In genomic region chr22:31193092-31193491, GRCh38 we compare ENCODE assay signal across 28 cellular contexts. TPM values are rescaled to one million over a fixed set of nuclear protein-coding genes. Genes with fewer than 3 reads are reported as not detected.
DNase-seq lines count a peak whose midpoint lies in the region; ATAC-seq, FAIRE-seq and TF ChIP-seq lines count a peak whose summit lies in the region.
"Had no signal": no experiment of that assay in that cellular context is flagged by ENCODE, and none has a peak within 500 bp of the region (broad histone marks: within the 10 kb centered on the region; RNA-seq: fewer than 3 reads in every experiment).

No MANE protein-coding gene starts in this region.

- H4K91ac ChIP-seq in IMR-90 (ENCODE audit: insufficient read depth, low read depth, low read length) = peak overlapping the region; percentile 65; the same call in 1 of the 2 replicates

- H3K9me3 Mint-ChIP-seq in mesothelial cell of epicardium = no peaks in the 10 kb centered on the region
- H3K9me3 Mint-ChIP-seq: activated CD4-positive, alpha-beta T cell treated with anti-CD3 and anti-CD28 coated beads, Interleukin-2, amount 10 ng/mL, durations not matched to agents 7 days and 5 days; activated naive CD4-positive, alpha-beta T cell treated with anti-CD3 and anti-CD28 coated beads, Interleukin-2, amount 50 U/mL, for 24 hours; CD8-positive, alpha-beta memory T cell; HFFc6; naive thymus-derived CD8-positive, alpha-beta T cell had no signal

- H3K4me1 ChIP-seq in IMR-90 (ENCODE audit: control insufficient read depth, insufficient read depth, low read length) = peaks cover 9% of the 10 kb centered on the region
- H3K4me1 ChIP-seq in ovary (ENCODE audit: insufficient read depth) = no peaks in the 10 kb centered on the region
- H3K4me1 ChIP-seq in heart right ventricle = no peaks in the 10 kb centered on the region
- H3K4me1 ChIP-seq: ascending aorta, vagina had no signal

- dilution Hi-C loops in IMR-90 (cut with HindIII; ENCODE audit: low sequenced_read_pairs, unreplicated experiment) = no loop called here

- H3K4me3 ChIP-seq in IMR-90 (ENCODE audit: insufficient read depth, low read depth, low read length) (no peak overlapping the region), bronchial epithelial cell (ENCODE audit: low read depth, low read length) (no peak overlapping the region), ovary (no peak overlapping the region), heart right ventricle (no peak overlapping the region)
- H3K4me3 ChIP-seq: ascending aorta, esophagus squamous epithelium, gastroesophageal sphincter, suprapubic skin, vagina had no signal

- H3K79me1 ChIP-seq in IMR-90 (ENCODE audit: low read depth in 1 of 2, low read length in 2 of 2) = peaks cover 25 to 59% of the 10 kb centered on the region in 2 experiments

- no peak overlapping the region for H3K14ac ChIP-seq in IMR-90 (replicated peaks; ENCODE audit: low read depth, low read length)

- H2AK5ac ChIP-seq in IMR-90 (ENCODE audit: low read depth, low read length) = peak overlapping the region; percentile 86; the same call in 1 of the 2 replicates

- no peak overlapping the region for H2BK15ac ChIP-seq in IMR-90 (ENCODE audit: low read depth, low read length)

- TF ChIP-seq EP300 in ovary (IDR thresholded peaks at IDR 0.05) = no peak

- H3K9me3 ChIP-seq in IMR-90 (ENCODE audit: control insufficient read depth, insufficient read depth, low read length) = no peaks in the 10 kb centered on the region
- no peaks in the 10 kb centered on the region for H3K9me3 ChIP-seq in ovary
- H3K9me3 ChIP-seq in heart right ventricle = no peaks in the 10 kb centered on the region
- H3K9me3 ChIP-seq: ascending aorta, esophagus squamous epithelium, gastroesophageal sphincter, suprapubic skin, vagina had no signal

- DNase-seq in IMR-90 (no peak), bronchial epithelial cell (ENCODE audit: low read depth) (no peak), mesothelial cell of epicardium (ENCODE audit: low spot score in 2 of 2, unreplicated experiment in 2 of 2) (no peak), superior temporal gyrus (ENCODE audit: extremely low spot score) (peak; percentile 56), ovary (no peak), heart right ventricle (no peak)
- DNase-seq: activated CD4-positive, alpha-beta T cell treated with anti-CD3 and anti-CD28 coated beads, Interleukin-2, amount 10 ng/mL, durations not matched to agents 7 days and 5 days; activated CD8-positive, alpha-beta memory T cell treated with anti-CD3 and anti-CD28 coated beads, Interleukin-2, amount 10 ng/mL, durations not matched to agents 7 days and 5 days; AML-193; CD8-positive, alpha-beta memory T cell; effector memory CD4-positive, alpha-beta T cell; esophagus squamous epithelium; HFFc6; naive thymus-derived CD8-positive, alpha-beta T cell; NCI-H1105; NCI-H2081; NCI-H446 treated with DMSO at 0.1 percent for 48 hours; NK-92 treated with Interleukin-12 subunit alpha and Interleukin-12 subunit beta, amount 100 ng/mL, for 24 hours; T-helper 2 cell had no signal

- POLR2A ChIA-PET in IMR-90 (lab: Charles Lee; ENCODE audit: unreplicated experiment) = no interaction called here

- CTCF ChIA-PET in IMR-90 (lab: Yijun Ruan, JAX) = no interaction called here

- no peak overlapping the region for H3K56ac ChIP-seq in IMR-90 (ENCODE audit: extremely low read depth, insufficient read depth, low read length)

- peak overlapping the region; percentile 65 for H3K27ac Mint-ChIP-seq in mesothelial cell of epicardium
- H3K27ac Mint-ChIP-seq: activated CD4-positive, alpha-beta T cell treated with anti-CD3 and anti-CD28 coated beads, Interleukin-2, amount 10 ng/mL, durations not matched to agents 7 days and 5 days; activated CD8-positive, alpha-beta memory T cell treated with anti-CD3 and anti-CD28 coated beads, Interleukin-2, amount 10 ng/mL, durations not matched to agents 7 days and 5 days; activated naive CD4-positive, alpha-beta T cell treated with anti-CD3 and anti-CD28 coated beads, Interleukin-2, amount 50 U/mL, for 24 hours; progenitor cell of endocrine pancreas had no signal

- in situ Hi-C loops in IMR-90 (cut with MboI; ENCODE audit: low sequenced_read_pairs) = no loop called here

- H3K36me3 ChIP-seq in IMR-90 (ENCODE audit: control insufficient read depth, insufficient read depth, low read length) (peaks cover 18% of the 10 kb centered on the region), bronchial epithelial cell (ENCODE audit: control insufficient read depth, insufficient read depth, low read length) (peaks cover 14% of the 10 kb centered on the region), ovary (no peaks in the 10 kb centered on the region), heart right ventricle (peaks cover 0 to 91% (median 39%) of the 10 kb centered on the region in 9 donors)

- H3K4ac ChIP-seq in IMR-90 (ENCODE audit: low read depth, low read length) = peak overlapping the region; percentile 58; the same call in 1 of the 2 replicates

- ATAC-seq in IMR-90 (ENCODE audit: low read depth) = peak; percentile 35; the same call in 1 of the 2 replicates
- no peak for ATAC-seq in heart right ventricle
- ATAC-seq in HG03565 (IDR thresholded peaks at IDR 0.05; ENCODE audit: unreplicated experiment) = no peak
- ATAC-seq: activated CD8-positive, alpha-beta memory T cell treated with anti-CD3 and anti-CD28 coated beads, Interleukin-2, amount 10 ng/mL, durations not matched to agents 7 days and 5 days; gastroesophageal sphincter; naive thymus-derived CD8-positive, alpha-beta T cell had no signal

- H3K27me3 ChIP-seq in IMR-90 (ENCODE audit: control insufficient read depth, insufficient read depth, low read length) (no peaks in the 10 kb centered on the region), bronchial epithelial cell (ENCODE audit: control insufficient read depth, insufficient read depth, low read length) (no peaks in the 10 kb centered on the region), ovary (no peaks in the 10 kb centered on the region), heart right ventricle (no peaks in the 10 kb centered on the region)
- H3K27me3 ChIP-seq: ascending aorta, esophagus squamous epithelium, gastroesophageal sphincter, suprapubic skin, vagina had no signal

- H3K27ac ChIP-seq in IMR-90 (ENCODE audit: insufficient read depth, low read length) = peak overlapping the region; percentile 52
- H3K27ac ChIP-seq in ovary = no peak overlapping the region
- no peak overlapping the region for H3K27ac ChIP-seq in heart right ventricle
- H3K27ac ChIP-seq: ascending aorta, esophagus squamous epithelium, gastroesophageal sphincter, suprapubic skin, vagina had no signal

- H2AK9ac ChIP-seq in IMR-90 (replicated peaks; ENCODE audit: low read depth, low read length, poor library complexity) = no peak overlapping the region

- intact Hi-C loops in IMR-90 (cut with micrococcal nuclease) (no loop called here), ovary (cut with DNase I) (no loop called here), heart right ventricle (cut with DNase I) (no loop called here)

- H2BK5ac ChIP-seq in IMR-90 (ENCODE audit: low read depth, low read length, poor library complexity, severe bottlenecking) = peak overlapping the region; percentile 22

- no peaks in the 10 kb centered on the region for H3K27me3 Mint-ChIP-seq in mesothelial cell of epicardium (ENCODE audit: low read depth)
- H3K27me3 Mint-ChIP-seq: activated CD4-positive, alpha-beta T cell treated with anti-CD3 and anti-CD28 coated beads, Interleukin-2, amount 10 ng/mL, durations not matched to agents 7 days and 5 days; activated CD8-positive, alpha-beta memory T cell treated with anti-CD3 and anti-CD28 coated beads, Interleukin-2, amount 10 ng/mL, durations not matched to agents 7 days and 5 days; activated naive CD4-positive, alpha-beta T cell treated with anti-CD3 and anti-CD28 coated beads, Interleukin-2, amount 50 U/mL, for 24 hours; CD8-positive, alpha-beta memory T cell; naive thymus-derived CD8-positive, alpha-beta T cell; progenitor cell of endocrine pancreas had no signal

- peaks cover 7% of the 10 kb centered on the region; the same call in 1 of the 2 replicates for H3K9me1 ChIP-seq in IMR-90 (ENCODE audit: insufficient read depth, low read length)

- H3K36me3 Mint-ChIP-seq in mesothelial cell of epicardium = peaks cover 19% of the 10 kb centered on the region

- peak overlapping the region; percentile 2; the same call in 1 of the 2 replicates for H3K23ac ChIP-seq in IMR-90 (ENCODE audit: low read depth, low read length)

- TF ChIP-seq POLR2A in IMR-90 (IDR thresholded peaks at IDR 0.05; ENCODE audit: low read depth, low read length) (no peak), ovary (IDR thresholded peaks at IDR 0.05) (no peak)

- no TSS peak for BruUV-seq in IMR-90 (replicated peaks; lab: Mats Ljungman, UMichigan)

- peak overlapping the region; percentile 49 for H4K5ac ChIP-seq in IMR-90 (ENCODE audit: low read depth, low read length)

- no peak for TF ChIP-seq RAD21 in IMR-90 (IDR thresholded peaks at IDR 0.05; ENCODE audit: low read length)

- peak; percentile 81 for FAIRE-seq in bronchial epithelial cell (lab: Jason Lieb, UNC)
- FAIRE-seq: RCC 7860 had no signal

- no peak overlapping the region for H2AFZ ChIP-seq in IMR-90 (replicated peaks; ENCODE audit: low read length, poor library complexity)

- H3K4me2 ChIP-seq in IMR-90 (ENCODE audit: low read depth, low read length) = no peak overlapping the region

- peak overlapping the region; percentile 41; the same call in 1 of the 2 replicates for H3K9ac ChIP-seq in IMR-90 (ENCODE audit: low read depth, low read length)

- TF ChIP-seq CTCF in IMR-90 (conservative IDR thresholded peaks at IDR 0.05; ENCODE audit: low read depth, low read length) (no peak), bronchial epithelial cell (IDR thresholded peaks at IDR 0.05; ENCODE audit: insufficient read depth, low read length, severe bottlenecking) (no peak), mesothelial cell of epicardium (IDR thresholded peaks at IDR 0.05; ENCODE audit: unreplicated experiment) (no peak), ovary (IDR thresholded peaks at IDR 0.05) (no peak), heart right ventricle (IDR thresholded peaks at IDR 0.05) (no peak)

- WGBS in IMR-90 (ENCODE audit: extremely low coverage in 2 of 2, insufficient read length in 1 of 2), 2 experiments = 20% methylated on average over 1 of the region's 3 CpGs; no CpG with 5 or more reads in 1 of the 2 experiments
- 46 to 52% (median 49%) methylated on average over 3 of the region's 3 CpGs for WGBS in ovary, 3 donors
- 63 to 66% methylated on average over 3 of the region's 3 CpGs for WGBS in heart right ventricle, 2 donors

- no peaks in the 10 kb centered on the region for H3K4me1 Mint-ChIP-seq in mesothelial cell of epicardium
- H3K4me1 Mint-ChIP-seq: activated CD4-positive, alpha-beta T cell treated with anti-CD3 and anti-CD28 coated beads, Interleukin-2, amount 10 ng/mL, durations not matched to agents 7 days and 5 days; activated CD8-positive, alpha-beta memory T cell treated with anti-CD3 and anti-CD28 coated beads, Interleukin-2, amount 10 ng/mL, durations not matched to agents 7 days and 5 days; activated naive CD4-positive, alpha-beta T cell treated with anti-CD3 and anti-CD28 coated beads, Interleukin-2, amount 50 U/mL, for 24 hours had no signal

- H4K20me1 ChIP-seq in IMR-90 (ENCODE audit: insufficient read depth, low read length) = peaks cover 18% of the 10 kb centered on the region; the same call in 1 of the 2 replicates

- peak overlapping the region; percentile 20 for H3K18ac ChIP-seq in IMR-90 (ENCODE audit: low read depth, low read length)

- H3K4me3 Mint-ChIP-seq in mesothelial cell of epicardium = no peak overlapping the region
- H3K4me3 Mint-ChIP-seq: activated CD4-positive, alpha-beta T cell treated with anti-CD3 and anti-CD28 coated beads, Interleukin-2, amount 10 ng/mL, durations not matched to agents 7 days and 5 days; activated CD8-positive, alpha-beta memory T cell treated with anti-CD3 and anti-CD28 coated beads, Interleukin-2, amount 10 ng/mL, durations not matched to agents 7 days and 5 days; activated naive CD4-positive, alpha-beta T cell treated with anti-CD3 and anti-CD28 coated beads, Interleukin-2, amount 50 U/mL, for 24 hours; CD8-positive, alpha-beta memory T cell; HFFc6; naive thymus-derived CD8-positive, alpha-beta T cell had no signal

- H2BK120ac ChIP-seq in IMR-90 (ENCODE audit: low read depth, low read length) = peak overlapping the region; percentile 36

- peak overlapping the region; percentile 12 to 34; a peak in 2 of 4 replicates for H4K8ac ChIP-seq in IMR-90 (ENCODE audit: low read depth in 2 of 2, low read length in 2 of 2)

- H2BK20ac ChIP-seq in IMR-90 (ENCODE audit: low read depth, low read length) = peak overlapping the region; percentile 24; the same call in 1 of the 2 replicates

RNA-seq across cellular contexts. Expression of gene LIMK2, which starts 19.0 kb away (rescaled TPM):
- total RNA-seq in IMR-90 (2012; rRNA removed) (25.0 and 31.9 TPM in 2 replicates), bronchial epithelial cell (121 and 155 TPM in 2 replicates), mesothelial cell of epicardium (109 to 121 TPM (median 117 TPM) in 3 replicates), ovary (10 to 100 TPM; 21.2 to 63.7 (median 36.4) TPM), heart right ventricle (10 to 100 TPM in 5 of 10 donors, 1 to 10 TPM in 5; 6.5 to 18.8 (median 9.7) TPM)
- polyA plus RNA-seq in IMR-90 (2012; rRNA removed) (14.0 and 14.5 TPM in 2 replicates), ovary (10 to 100 TPM; 19.0 to 23.7 TPM), heart right ventricle (10 to 100 TPM in 1 of 2 donors, 1 to 10 TPM in 1; 6.0 to 12.1 TPM)
- 7.5 and 8.9 TPM in 2 replicates for polyA plus RNA-seq in IMR-90 (2012; cell fraction: cytosol; rRNA removed)
- 24.8 and 31.3 TPM in 2 replicates for polyA plus RNA-seq in IMR-90 (2012; cell fraction: nucleus; rRNA removed; ENCODE audit: low replicate concordance)

RNA-seq across cellular contexts. Expression of gene RNF185, which starts 33.1 kb away (rescaled TPM):
- total RNA-seq in IMR-90 (2012; rRNA removed) = 30.3 and 34.2 TPM in 2 replicates
- 33.6 and 38.7 TPM in 2 replicates for polyA plus RNA-seq in IMR-90 (2012; rRNA removed)
- polyA plus RNA-seq in IMR-90 (2012; cell fraction: cytosol; rRNA removed) = 19.1 and 21.5 TPM in 2 replicates
- 16.0 and 45.2 TPM in 2 replicates for polyA plus RNA-seq in IMR-90 (2012; cell fraction: nucleus; rRNA removed; ENCODE audit: low replicate concordance)
- 58.4 and 73.0 TPM in 2 replicates for total RNA-seq in bronchial epithelial cell
- total RNA-seq in mesothelial cell of epicardium = 27.4 to 28.6 TPM (median 27.8 TPM) in 3 replicates
- 10 to 100 TPM; 17.0 to 39.5 (median 33.2) TPM for total RNA-seq in ovary
- 10 to 100 TPM; 23.3 to 52.5 TPM for polyA plus RNA-seq in ovary
- 10 to 100 TPM; 20.4 to 24.9 (median 22.0) TPM for total RNA-seq in heart right ventricle
- 10 to 100 TPM; 12.2 to 18.7 TPM for polyA plus RNA-seq in heart right ventricle

RNA-seq across cellular contexts. Expression of gene PLA2G3, which starts 52.8 kb away (rescaled TPM):
- total RNA-seq in IMR-90 (2012; rRNA removed) = under 0.01 TPM in 1 of 2 replicates, not detected in the other
- polyA plus RNA-seq in IMR-90 (2012; rRNA removed) = 0.07 and 0.12 TPM in 2 replicates
- polyA plus RNA-seq in IMR-90 (2012; cell fraction: cytosol; rRNA removed) = 0.04 TPM in 1 of 2 replicates, not detected in the other
- 0.09 and 0.11 TPM in 2 replicates for polyA plus RNA-seq in IMR-90 (2012; cell fraction: nucleus; rRNA removed; ENCODE audit: low replicate concordance)
- total RNA-seq in bronchial epithelial cell = under 0.01 and 0.38 TPM in 2 replicates
- total RNA-seq in mesothelial cell of epicardium = 0.11 to 0.29 TPM (median 0.20 TPM) in 3 replicates
- under 1 TPM in 1 of 7 donors, not detected in 6; 0.13 TPM for total RNA-seq in ovary
- not detected for polyA plus RNA-seq in ovary
- not detected for total RNA-seq in heart right ventricle
- polyA plus RNA-seq in heart right ventricle = under 1 TPM in 1 of 2 donors, not detected in 1; 0.01 TPM
- total RNA-seq: activated CD4-positive, alpha-beta T cell treated with anti-CD3 and anti-CD28 coated beads, Interleukin-2, amount 10 ng/mL, durations not matched to agents 7 days and 5 days; activated CD8-positive, alpha-beta memory T cell treated with anti-CD3 and anti-CD28 coated beads, Interleukin-2, amount 10 ng/mL, durations not matched to agents 7 days and 5 days; ascending aorta; CD8-positive, alpha-beta memory T cell; cerebellum; naive thymus-derived CD8-positive, alpha-beta T cell had no signal
- polyA plus RNA-seq: CD8-positive, alpha-beta memory T cell; naive thymus-derived CD8-positive, alpha-beta T cell had no signal
